20 cellular contexts compared by ENCODE assay signal in the genomic region with DNA sequence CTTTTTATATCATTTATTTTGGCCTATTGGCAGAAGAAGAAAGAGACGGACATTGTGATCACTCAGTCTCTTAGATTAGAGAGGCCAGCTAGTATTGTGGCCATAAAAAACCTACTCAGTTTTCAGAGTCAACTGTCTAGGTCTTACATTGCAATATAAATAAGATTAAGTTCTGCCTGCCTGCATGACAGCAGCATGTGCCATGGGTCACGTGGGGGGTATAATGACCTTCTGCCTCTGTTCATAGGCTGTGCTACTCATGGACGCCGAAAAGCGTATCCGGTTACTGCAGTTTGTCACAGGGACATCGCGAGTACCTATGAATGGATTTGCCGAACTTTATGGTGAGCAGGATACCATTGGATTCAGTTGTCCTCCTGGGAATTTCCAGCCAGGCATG.
"Had no signal": no experiment of that assay in that cellular context is flagged by ENCODE, and none has a peak within 500 bp of the region (broad histone marks: within the 10 kb centered on the region; RNA-seq: fewer than 3 reads in every experiment).

No MANE protein-coding gene starts in this region.

- H3K27ac Mint-ChIP-seq: activated B cell treated with CpG ODN at 0.5 μM for 24 hours; activated CD4-positive, alpha-beta memory T cell treated with anti-CD3 and anti-CD28 coated beads for 36 hours; activated CD8-positive, alpha-beta memory T cell treated with anti-CD3 and anti-CD28 coated beads, Interleukin-2, amount 10 ng/mL, durations not matched to agents 7 days and 5 days; activated naive CD8-positive, alpha-beta T cell treated with anti-CD3 and anti-CD28 coated beads, Interleukin-2, amount 10 ng/mL, durations not matched to agents 7 days and 5 days; activated T-helper 17 cell treated with anti-CD3 and anti-CD28 coated beads, Interleukin-2, amount 50 U/mL, for 72 hours; naive thymus-derived CD8-positive, alpha-beta T cell; T-helper 2 cell treated with Interferon-gamma antibody and Interleukin-4, amounts not matched to agents 5 μg/mL and 100 μg/mL, for 36 hours had no signal

- H3K9me3 ChIP-seq: neutrophil, pancreas, tibial nerve had no signal

- H3K36me3 ChIP-seq: neutrophil had no signal

- H3K27ac ChIP-seq: neutrophil, pancreas had no signal

- H3K4me1 Mint-ChIP-seq: activated B cell treated with CpG ODN at 0.5 μM for 24 hours; activated CD8-positive, alpha-beta memory T cell treated with anti-CD3 and anti-CD28 coated beads, Interleukin-2, amount 10 ng/mL, durations not matched to agents 7 days and 5 days; activated naive CD8-positive, alpha-beta T cell treated with anti-CD3 and anti-CD28 coated beads, Interleukin-2, amount 10 ng/mL, durations not matched to agents 7 days and 5 days; activated T-helper 17 cell treated with anti-CD3 and anti-CD28 coated beads, Interleukin-2, amount 50 U/mL, for 72 hours had no signal

- ATAC-seq: activated CD8-positive, alpha-beta memory T cell treated with anti-CD3 and anti-CD28 coated beads, Interleukin-2, amount 10 ng/mL, durations not matched to agents 7 days and 5 days; activated T-helper 17 cell treated with anti-CD3 and anti-CD28 coated beads, Interleukin-2, amount 50 U/mL, for 72 hours; naive thymus-derived CD8-positive, alpha-beta T cell; stimulated activated naive CD8-positive, alpha-beta T cell treated with anti-CD3 and anti-CD28 coated beads, Interleukin-15, Interleukin-2, amounts not matched to agents 100 U/mL and 50 U/mL, for 24 hours had no signal

- DNase-seq: activated B cell treated with CpG ODN at 0.5 μM for 24 hours; activated CD4-positive, alpha-beta memory T cell treated with anti-CD3 and anti-CD28 coated beads for 36 hours; activated CD4-positive, alpha-beta T cell treated with anti-CD3 and anti-CD28 coated beads for 4 hours; activated CD8-positive, alpha-beta memory T cell treated with anti-CD3 and anti-CD28 coated beads, Interleukin-2, amount 10 ng/mL, durations not matched to agents 7 days and 5 days; activated naive CD4-positive, alpha-beta T cell treated with Interleukin-2 at 50 U/mL for 16 hours; activated naive CD8-positive, alpha-beta T cell treated with anti-CD3 and anti-CD28 coated beads, Interleukin-2, amount 10 ng/mL, durations not matched to agents 7 days and 5 days; activated T-cell treated with anti-CD3 and anti-CD28 coated beads, Interleukin-2, amount 50 U/mL, for 1 hour; amygdala; caudate nucleus; foreskin melanocyte; kidney glomerular epithelial cell; mesenchymal stem cell; naive thymus-derived CD8-positive, alpha-beta T cell; stimulated activated CD4-positive, alpha-beta T cell treated with anti-CD3 and anti-CD28 coated beads, Interleukin-2, amount 100 ng/mL, for 24 hours; stimulated activated naive CD8-positive, alpha-beta T cell treated with anti-CD3 and anti-CD28 coated beads, Interleukin-15, Interleukin-2, amounts not matched to agents 100 U/mL and 50 U/mL, for 24 hours had no signal

- H3K4me1 ChIP-seq: pancreas had no signal

- H3K36me3 Mint-ChIP-seq: activated CD4-positive, alpha-beta memory T cell treated with anti-CD3 and anti-CD28 coated beads for 36 hours; activated CD8-positive, alpha-beta memory T cell treated with anti-CD3 and anti-CD28 coated beads, Interleukin-2, amount 10 ng/mL, durations not matched to agents 7 days and 5 days; activated naive CD8-positive, alpha-beta T cell treated with anti-CD3 and anti-CD28 coated beads, Interleukin-2, amount 10 ng/mL, durations not matched to agents 7 days and 5 days had no signal

- H3K9me3 Mint-ChIP-seq: activated B cell treated with CpG ODN at 0.5 μM for 24 hours; activated CD4-positive, alpha-beta memory T cell treated with anti-CD3 and anti-CD28 coated beads for 36 hours; activated naive CD8-positive, alpha-beta T cell treated with anti-CD3 and anti-CD28 coated beads, Interleukin-2, amount 10 ng/mL, durations not matched to agents 7 days and 5 days; activated T-helper 17 cell treated with anti-CD3 and anti-CD28 coated beads, Interleukin-2, amount 50 U/mL, for 72 hours; naive thymus-derived CD8-positive, alpha-beta T cell; T-helper 2 cell treated with Interferon-gamma antibody and Interleukin-4, amounts not matched to agents 5 μg/mL and 100 μg/mL, for 36 hours had no signal

- H3K27me3 ChIP-seq: neutrophil, pancreas, tibial nerve had no signal

- H3K4me3 Mint-ChIP-seq: activated B cell treated with CpG ODN at 0.5 μM for 24 hours; activated CD4-positive, alpha-beta memory T cell treated with anti-CD3 and anti-CD28 coated beads for 36 hours; activated CD8-positive, alpha-beta memory T cell treated with anti-CD3 and anti-CD28 coated beads, Interleukin-2, amount 10 ng/mL, durations not matched to agents 7 days and 5 days; activated naive CD8-positive, alpha-beta T cell treated with anti-CD3 and anti-CD28 coated beads, Interleukin-2, amount 10 ng/mL, durations not matched to agents 7 days and 5 days; activated T-helper 17 cell treated with anti-CD3 and anti-CD28 coated beads, Interleukin-2, amount 50 U/mL, for 72 hours; naive thymus-derived CD8-positive, alpha-beta T cell; T-helper 2 cell treated with Interferon-gamma antibody and Interleukin-4, amounts not matched to agents 5 μg/mL and 100 μg/mL, for 36 hours had no signal

- H3K27me3 Mint-ChIP-seq: activated B cell treated with CpG ODN at 0.5 μM for 24 hours; activated CD4-positive, alpha-beta memory T cell treated with anti-CD3 and anti-CD28 coated beads for 36 hours; activated CD8-positive, alpha-beta memory T cell treated with anti-CD3 and anti-CD28 coated beads, Interleukin-2, amount 10 ng/mL, durations not matched to agents 7 days and 5 days; activated naive CD8-positive, alpha-beta T cell treated with anti-CD3 and anti-CD28 coated beads, Interleukin-2, amount 10 ng/mL, durations not matched to agents 7 days and 5 days; activated T-helper 17 cell treated with anti-CD3 and anti-CD28 coated beads, Interleukin-2, amount 50 U/mL, for 72 hours; naive thymus-derived CD8-positive, alpha-beta T cell had no signal

- H3K4me3 ChIP-seq: pancreas, tibial nerve had no signal
